In the genomic region with DNA sequence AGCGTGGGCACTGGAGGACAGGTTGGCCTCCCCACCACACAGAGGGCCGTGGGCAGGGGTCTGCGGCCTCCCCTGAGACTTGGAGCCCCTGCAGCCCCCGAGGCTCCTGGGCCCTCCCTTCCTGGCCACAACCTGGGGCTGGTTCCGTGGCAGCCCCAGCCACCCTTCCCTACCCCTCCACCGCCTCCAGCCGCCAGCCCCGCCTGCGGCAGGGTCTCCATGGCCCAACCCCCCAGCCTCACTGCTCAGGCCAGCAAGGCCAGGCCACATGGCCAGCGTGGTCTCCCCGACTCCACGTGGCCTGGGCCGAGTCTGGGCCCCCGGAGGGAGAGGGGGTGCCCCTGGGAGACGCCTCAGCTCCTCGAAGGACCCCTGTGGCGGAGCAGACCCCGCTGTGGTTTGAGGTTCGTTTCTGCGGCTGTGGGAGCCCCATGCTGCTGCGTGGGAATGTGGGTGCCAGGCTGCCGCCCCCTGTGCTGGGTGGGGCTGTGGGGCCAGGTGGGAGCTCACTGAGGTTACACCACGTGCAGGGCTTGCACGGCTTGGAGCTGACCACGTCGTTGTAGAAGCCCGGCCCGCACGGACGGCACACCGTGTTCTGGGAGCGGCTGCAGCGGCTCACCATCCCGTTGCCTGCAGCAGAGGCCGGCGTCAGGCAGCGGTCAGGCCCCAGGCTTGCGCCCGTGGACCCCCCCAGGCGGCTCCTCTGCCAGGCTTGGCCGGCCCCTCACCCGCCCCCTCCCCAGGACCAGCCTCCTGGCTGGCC, we compare ENCODE assay signal across 9 cellular contexts. TPM values are rescaled to one million over a fixed set of nuclear protein-coding genes. Genes with fewer than 3 reads are reported as not detected.
DNase-seq lines count a peak whose midpoint lies in the region; ATAC-seq and TF ChIP-seq lines count a peak whose summit lies in the region.
"Had no signal": no experiment of that assay in that cellular context is flagged by ENCODE, and none has a peak within 500 bp of the region (broad histone marks: within the 10 kb centered on the region; RNA-seq: fewer than 3 reads in every experiment).

No MANE protein-coding gene starts in this region.

- H3K4me3 ChIP-seq in upper lobe of left lung = peak overlapping the region in 3 of 4 donors; percentile 33 to 51 (median 42)
- no peak overlapping the region for H3K4me3 ChIP-seq in tibial artery

- H3K4me1 ChIP-seq in upper lobe of left lung (peaks cover 23 to 54% (median 42%) of the 10 kb centered on the region in 4 donors), tibial artery (peaks cover 0 to 6% (median 5%) of the 10 kb centered on the region in 4 donors)
- H3K4me1 ChIP-seq: parathyroid adenoma had no signal

- no peak for TF ChIP-seq EP300 in upper lobe of left lung (IDR thresholded peaks at IDR 0.05)

- peak overlapping the region; percentile 70 for H3K27ac Mint-ChIP-seq in activated naive CD4-positive, alpha-beta T cell treated with anti-CD3 and anti-CD28 coated beads for 36 hours

- H3K4me3 Mint-ChIP-seq in activated naive CD4-positive, alpha-beta T cell treated with anti-CD3 and anti-CD28 coated beads for 36 hours = peak overlapping the region; percentile 74

- TF ChIP-seq CTCF in upper lobe of left lung (IDR thresholded peaks at IDR 0.05) = no peak
- no peak for TF ChIP-seq CTCF in tibial artery (IDR thresholded peaks at IDR 0.05)

- CTCF ChIA-PET in activated naive CD4-positive, alpha-beta T cell treated with anti-CD3 and anti-CD28 coated beads for 36 hours (lab: Charles Lee) = interaction anchor here (1.6 kb wide), 1 partner anchor 91 kb away, joined by 4 read pairs; no protein-coding TSS in a partner anchor

- H3K9me3 ChIP-seq in upper lobe of left lung = no peaks in the 10 kb centered on the region
- H3K9me3 ChIP-seq in tibial artery = no peaks in the 10 kb centered on the region

- 37 to 47% methylated on average over 5 to 39 of the region's 42 CpGs for WGBS in upper lobe of left lung, 2 donors

- ATAC-seq in Right ventricle myocardium inferior (no peak), upper lobe of left lung (ENCODE audit: low FRiP score in 2 of 2) (peak in 1 of 2 donors; percentile 1), GM18858 (IDR thresholded peaks at IDR 0.05; ENCODE audit: unreplicated experiment) (no peak)

- H3K27ac ChIP-seq in upper lobe of left lung = peak overlapping the region; percentile 28 to 81 (median 66)
- H3K27ac ChIP-seq in tibial artery = no peak overlapping the region
- H3K27ac ChIP-seq: parathyroid adenoma had no signal

- H3K9me3 Mint-ChIP-seq in activated naive CD4-positive, alpha-beta T cell treated with anti-CD3 and anti-CD28 coated beads for 36 hours = no peaks in the 10 kb centered on the region

- intact Hi-C loops in Right ventricle myocardium inferior (cut with DNase I) (no loop called here), cardiac septum (cut with DNase I) (no loop called here), tibial artery (cut with DNase I; ENCODE audit: low total_unique reads) (no loop called here)
- intact Hi-C loops in activated naive CD4-positive, alpha-beta T cell treated with anti-CD3 and anti-CD28 coated beads for 36 hours (cut with micrococcal nuclease) = no loop called here

- no peaks in the 10 kb centered on the region for H3K27me3 Mint-ChIP-seq in activated naive CD4-positive, alpha-beta T cell treated with anti-CD3 and anti-CD28 coated beads for 36 hours (ENCODE audit: low read depth)

- no peak for TF ChIP-seq POLR2A in upper lobe of left lung (IDR thresholded peaks at IDR 0.05)

- H3K4me1 Mint-ChIP-seq in activated naive CD4-positive, alpha-beta T cell treated with anti-CD3 and anti-CD28 coated beads for 36 hours (ENCODE audit: low read depth) = peaks cover 50% of the 10 kb centered on the region

- H3K36me3 ChIP-seq in upper lobe of left lung (peaks cover 9 to 25% (median 21%) of the 10 kb centered on the region in 4 donors), tibial artery (peaks cover 17 to 31% (median 23%) of the 10 kb centered on the region in 3 donors)

- H3K27me3 ChIP-seq in upper lobe of left lung (no peaks in the 10 kb centered on the region), tibial artery (peaks cover 0 to 11% of the 10 kb centered on the region in 2 donors)

- H3K36me3 Mint-ChIP-seq in activated naive CD4-positive, alpha-beta T cell treated with anti-CD3 and anti-CD28 coated beads for 36 hours (ENCODE audit: low read depth) = peaks cover 26% of the 10 kb centered on the region

- DNase-seq in Right ventricle myocardium inferior (ENCODE audit: missing footprints) = peak; percentile 59
- no peak for DNase-seq in cardiac septum (ENCODE audit: low spot score)
- DNase-seq in activated naive CD4-positive, alpha-beta T cell treated with anti-CD3 and anti-CD28 coated beads for 36 hours = no peak
- DNase-seq in left kidney (ENCODE audit: low read depth, low spot score) = peak; percentile 29
- DNase-seq in upper lobe of left lung = peak in 1 of 2 donors; percentile 83
- DNase-seq in SK-N-DZ (ENCODE audit: low spot score) = no peak
- no peak for DNase-seq in tibial artery

RNA-seq across cellular contexts. Expression of a gene that starts 0.6 kb away (rescaled TPM):
- total RNA-seq in Right ventricle myocardium inferior (1.4 TPM), cardiac septum (4.3 TPM), upper lobe of left lung (10 to 100 TPM in 2 of 6 donors, 1 to 10 TPM in 3, under 1 TPM in 1; 0.46 to 15.4 (median 2.4) TPM)
- 100 to 1,000 TPM; 107 to 110 TPM for total RNA-seq in activated naive CD4-positive, alpha-beta T cell treated with anti-CD3 and anti-CD28 coated beads for 36 hours
- 0.10 and 0.36 TPM in 2 replicates for polyA plus RNA-seq in SK-N-DZ (2014; cell fraction: cytosol; rRNA removed)
- polyA plus RNA-seq in SK-N-DZ (2014; cell fraction: nucleus; rRNA removed) = 2.2 and 2.8 TPM in 2 replicates

RNA-seq across cellular contexts. Expression of a gene that starts 6.9 kb away (rescaled TPM):
- total RNA-seq in Right ventricle myocardium inferior = not detected
- total RNA-seq in cardiac septum = 0.19 TPM
- 10 to 100 TPM; 30.7 to 31.0 TPM for total RNA-seq in activated naive CD4-positive, alpha-beta T cell treated with anti-CD3 and anti-CD28 coated beads for 36 hours
- total RNA-seq in upper lobe of left lung = 1 to 10 TPM in 4 of 6 donors, under 1 TPM in 1, not detected in 1; 0.89 to 3.4 (median 2.1) TPM
- polyA plus RNA-seq in SK-N-DZ (2014; cell fraction: cytosol; rRNA removed) = not detected in 2 replicates
- not detected in 2 replicates for polyA plus RNA-seq in SK-N-DZ (2014; cell fraction: nucleus; rRNA removed)

RNA-seq across cellular contexts. Expression of a gene that starts 18.5 kb away (rescaled TPM):
- total RNA-seq in Right ventricle myocardium inferior (125 TPM), cardiac septum (139 TPM), upper lobe of left lung (100 to 1,000 TPM in 5 of 6 donors, 10 to 100 TPM in 1; 79.0 to 172 (median 148) TPM)
- 10 to 100 TPM; 74.7 to 79.5 TPM for total RNA-seq in activated naive CD4-positive, alpha-beta T cell treated with anti-CD3 and anti-CD28 coated beads for 36 hours
- polyA plus RNA-seq in SK-N-DZ (2014; cell fraction: cytosol; rRNA removed) = 60.9 and 63.2 TPM in 2 replicates
- 93.0 and 93.9 TPM in 2 replicates for polyA plus RNA-seq in SK-N-DZ (2014; cell fraction: nucleus; rRNA removed)

RNA-seq across cellular contexts. Expression of a gene that starts 18.7 kb away (rescaled TPM):
- total RNA-seq in Right ventricle myocardium inferior = 8.3 TPM
- total RNA-seq in cardiac septum = 11.1 TPM
- total RNA-seq in activated naive CD4-positive, alpha-beta T cell treated with anti-CD3 and anti-CD28 coated beads for 36 hours = 1 to 10 TPM; 8.7 to 9.9 TPM
- total RNA-seq in upper lobe of left lung = 10 to 100 TPM; 15.2 to 31.3 (median 19.9) TPM
- 11.0 and 12.7 TPM in 2 replicates for polyA plus RNA-seq in SK-N-DZ (2014; cell fraction: cytosol; rRNA removed)
- 5.6 and 12.1 TPM in 2 replicates for polyA plus RNA-seq in SK-N-DZ (2014; cell fraction: nucleus; rRNA removed)

RNA-seq across cellular contexts. Expression of a gene that starts 33.2 kb away (rescaled TPM):
- total RNA-seq in Right ventricle myocardium inferior (0.57 TPM), cardiac septum (2.6 TPM), upper lobe of left lung (1 to 10 TPM in 4 of 6 donors, not detected in 2; 1.9 to 6.3 (median 2.8) TPM)
- 1 to 10 TPM; 6.0 to 7.8 TPM for total RNA-seq in activated naive CD4-positive, alpha-beta T cell treated with anti-CD3 and anti-CD28 coated beads for 36 hours
- polyA plus RNA-seq in SK-N-DZ (2014; cell fraction: cytosol; rRNA removed) = not detected in 2 replicates
- 1.1 TPM in 2 replicates for polyA plus RNA-seq in SK-N-DZ (2014; cell fraction: nucleus; rRNA removed)

Comparison
In these comparisons a context has a peak if more than half of its experiments do, and no peak if none do; other contexts are left out.
1. DNase-seq: peak in Right ventricle myocardium inferior (single experiment) and left kidney (single experiment); none in cardiac septum (single experiment), activated naive CD4-positive, alpha-beta T cell treated with anti-CD3 and anti-CD28 coated beads for 36 hours (single experiment), SK-N-DZ (single experiment) and tibial artery (0 of 2).
2. H3K27ac ChIP-seq: peak in upper lobe of left lung (4 of 4); none in tibial artery (0 of 2).
3. H3K4me3 ChIP-seq: peak in upper lobe of left lung (3 of 4); none in tibial artery (0 of 2).
4. RNA of a gene that starts 0.6 kb away (total RNA-seq): 107 to 110 TPM in activated naive CD4-positive, alpha-beta T cell treated with anti-CD3 and anti-CD28 coated beads for 36 hours; 4.3 TPM in cardiac septum (single experiment), 0.46 to 15.4 TPM in upper lobe of left lung and 1.4 TPM in Right ventricle myocardium inferior (single experiment); every median in the first group is over 4 times any median in the second.
5. RNA of a gene that starts 6.9 kb away (total RNA-seq): 30.7 to 31.0 TPM in activated naive CD4-positive, alpha-beta T cell treated with anti-CD3 and anti-CD28 coated beads for 36 hours; 0.89 to 3.4 TPM in upper lobe of left lung, 0.19 TPM in cardiac septum (single experiment) and not detected in Right ventricle myocardium inferior (single experiment); every median in the first group is over 4 times any median in the second.